Comparison of ENCODE assay signal across 26 cellular contexts in genomic region chr15:55707985-55708384, GRCh38. TPM values are rescaled to one million over a fixed set of nuclear protein-coding genes. Genes with fewer than 3 reads are reported as not detected.
"Had no signal": no experiment of that assay in that cellular context is flagged by ENCODE, and none has a peak within 500 bp of the region (broad histone marks: within the 10 kb centered on the region; RNA-seq: fewer than 3 reads in every experiment).

No MANE protein-coding gene starts in this region.

- H3K27me3 ChIP-seq: breast epithelium, esophagus squamous epithelium, heart right ventricle, pancreas, right atrium auricular region, testis, uterus had no signal

- H3K27me3 Mint-ChIP-seq: activated B cell treated with CpG ODN at 0.5 μM for 24 hours; dendritic cell treated with granulocyte-macrophage colony-stimulating factor and Interleukin-4, amounts not matched to agents 40 ng/mL and 50 ng/mL, for 4 days had no signal

- DNase-seq: activated B cell treated with CpG ODN at 0.5 μM for 24 hours; activated CD4-positive, alpha-beta T cell treated with anti-CD3 and anti-CD28 coated beads, Interleukin-2, amount 50 U/mL, for 1 hour; activated CD8-positive, alpha-beta T cell treated with anti-CD3 and anti-CD28 coated beads for 36 hours; activated naive CD8-positive, alpha-beta T cell treated with anti-CD3 and anti-CD28 coated beads, Interleukin-2, amount 50 U/mL, for 24 hours; activated T-cell treated with anti-CD3 and anti-CD28 coated beads, Interleukin-2, amount 50 U/mL, for 4 hours; amygdala; esophagus squamous epithelium; foreskin melanocyte; heart right ventricle; islet precursor cell; left ventricle myocardium superior; nucleus accumbens; pancreas; stimulated activated CD4-positive, alpha-beta T cell treated with anti-CD3 and anti-CD28 coated beads, Interleukin-2, amount 100 ng/mL, for 48 hours; stimulated activated naive CD8-positive, alpha-beta T cell treated with anti-CD3 and anti-CD28 coated beads, Interleukin-15, Interleukin-2, amounts not matched to agents 100 U/mL and 50 U/mL, for 24 hours; T-helper 2 cell; testis; trophoblast cell; uterus had no signal

- H3K36me3 Mint-ChIP-seq: activated naive CD4-positive, alpha-beta T cell treated with anti-CD3 and anti-CD28 coated beads, Interleukin-2, amount 50 U/mL, for 24 hours had no signal

- H3K27ac ChIP-seq: breast epithelium, epithelial cell of prostate, esophagus squamous epithelium, heart right ventricle, pancreas, right atrium auricular region, testis, uterus had no signal

- H3K36me3 ChIP-seq: breast epithelium, esophagus squamous epithelium, heart right ventricle, pancreas, right atrium auricular region, uterus had no signal

- H3K4me3 Mint-ChIP-seq: activated B cell treated with CpG ODN at 0.5 μM for 24 hours; activated CD8-positive, alpha-beta T cell treated with anti-CD3 and anti-CD28 coated beads for 36 hours; activated naive CD4-positive, alpha-beta T cell treated with anti-CD3 and anti-CD28 coated beads, Interleukin-2, amount 50 U/mL, for 24 hours; activated naive CD8-positive, alpha-beta T cell treated with anti-CD3 and anti-CD28 coated beads, Interleukin-2, amount 50 U/mL, for 24 hours; activated T-cell treated with anti-CD3 and anti-CD28 coated beads, Interleukin-2, amount 50 U/mL, for 4 hours; activated T-helper 17 cell treated with anti-CD3 and anti-CD28 coated beads, Interleukin-2, amount 50 U/mL, for 72 hours; central memory CD8-positive, alpha-beta T cell; dendritic cell treated with granulocyte-macrophage colony-stimulating factor and Interleukin-4, amounts not matched to agents 40 ng/mL and 50 ng/mL, for 4 days had no signal

- H3K9me3 ChIP-seq: breast epithelium, esophagus squamous epithelium, pancreas, right atrium auricular region, testis, uterus had no signal

- H3K4me1 Mint-ChIP-seq: activated B cell treated with CpG ODN at 0.5 μM for 24 hours; activated naive CD4-positive, alpha-beta T cell treated with anti-CD3 and anti-CD28 coated beads, Interleukin-2, amount 50 U/mL, for 24 hours; activated T-helper 17 cell treated with anti-CD3 and anti-CD28 coated beads, Interleukin-2, amount 50 U/mL, for 72 hours had no signal

- H3K27ac Mint-ChIP-seq: activated B cell treated with CpG ODN at 0.5 μM for 24 hours; activated CD8-positive, alpha-beta T cell treated with anti-CD3 and anti-CD28 coated beads for 36 hours; activated naive CD4-positive, alpha-beta T cell treated with anti-CD3 and anti-CD28 coated beads, Interleukin-2, amount 50 U/mL, for 24 hours; activated naive CD8-positive, alpha-beta T cell treated with anti-CD3 and anti-CD28 coated beads, Interleukin-2, amount 50 U/mL, for 24 hours; activated T-helper 17 cell treated with anti-CD3 and anti-CD28 coated beads, Interleukin-2, amount 50 U/mL, for 72 hours; dendritic cell treated with granulocyte-macrophage colony-stimulating factor and Interleukin-4, amounts not matched to agents 40 ng/mL and 50 ng/mL, for 4 days had no signal

- H3K4me3 ChIP-seq: breast epithelium, esophagus squamous epithelium, heart right ventricle, pancreas, right atrium auricular region, testis, uterus had no signal

- H3K9me3 Mint-ChIP-seq: activated B cell treated with CpG ODN at 0.5 μM for 24 hours; activated CD8-positive, alpha-beta T cell treated with anti-CD3 and anti-CD28 coated beads for 36 hours; activated naive CD4-positive, alpha-beta T cell treated with anti-CD3 and anti-CD28 coated beads, Interleukin-2, amount 50 U/mL, for 24 hours; activated naive CD8-positive, alpha-beta T cell treated with anti-CD3 and anti-CD28 coated beads, Interleukin-2, amount 50 U/mL, for 24 hours; activated T-cell treated with anti-CD3 and anti-CD28 coated beads, Interleukin-2, amount 50 U/mL, for 4 hours; activated T-helper 17 cell treated with anti-CD3 and anti-CD28 coated beads, Interleukin-2, amount 50 U/mL, for 72 hours; central memory CD8-positive, alpha-beta T cell; dendritic cell treated with granulocyte-macrophage colony-stimulating factor and Interleukin-4, amounts not matched to agents 40 ng/mL and 50 ng/mL, for 4 days had no signal

- H3K4me1 ChIP-seq: breast epithelium, esophagus squamous epithelium, heart right ventricle, right atrium auricular region, testis, uterus had no signal

RNA-seq across cellular contexts. Expression of gene PRTG, which starts 35.0 kb away (rescaled TPM):
- total RNA-seq: activated B cell treated with CpG ODN at 0.5 μM for 24 hours; activated CD8-positive, alpha-beta T cell treated with anti-CD3 and anti-CD28 coated beads for 36 hours; activated T-cell treated with anti-CD3 and anti-CD28 coated beads, Interleukin-2, amount 50 U/mL, for 4 hours; activated T-helper 17 cell treated with anti-CD3 and anti-CD28 coated beads, Interleukin-2, amount 50 U/mL, for 72 hours had no signal
